Comparison of ENCODE assay signal across 29 cellular contexts in the genomic region with DNA sequence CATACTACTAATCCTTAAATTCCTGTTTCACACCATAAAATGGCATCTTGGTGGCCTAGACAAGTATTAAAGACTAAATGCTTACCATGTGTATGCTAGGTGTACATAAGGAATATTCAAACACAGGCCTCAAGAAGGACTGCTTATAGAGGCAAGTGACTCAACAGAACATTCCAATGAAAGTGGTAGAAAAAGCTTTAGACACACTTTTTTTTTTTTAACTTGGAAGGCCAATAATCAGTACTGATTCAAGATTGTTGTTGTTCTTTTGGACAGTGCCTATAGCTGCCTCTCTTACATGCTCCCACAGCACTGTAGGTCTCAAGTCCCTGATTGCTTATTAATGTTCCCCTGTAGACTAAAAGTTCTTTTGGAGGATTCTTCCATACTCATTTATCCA.
DNase-seq lines count a peak whose midpoint lies in the region; ATAC-seq, FAIRE-seq and TF ChIP-seq lines count a peak whose summit lies in the region.
"Had no signal": no experiment of that assay in that cellular context is flagged by ENCODE, and none has a peak within 500 bp of the region (broad histone marks: within the 10 kb centered on the region; RNA-seq: fewer than 3 reads in every experiment).

No MANE protein-coding gene starts in this region.

- H3K4me1 ChIP-seq in mammary epithelial cell (ENCODE audit: insufficient read depth, low read length) (no peaks in the 10 kb centered on the region), keratinocyte (ENCODE audit: control insufficient read depth, extremely low read depth, insufficient read depth, low read length) (no peaks in the 10 kb centered on the region), BE2C (no peaks in the 10 kb centered on the region)
- H3K4me1 ChIP-seq: BLaER1, right lobe of liver, suprapubic skin, upper lobe of right lung had no signal

- H3K27me3 Mint-ChIP-seq in MCF 10A (ENCODE audit: insufficient read depth, unreplicated experiment) (no peaks in the 10 kb centered on the region), T-cell (no peaks in the 10 kb centered on the region)
- H3K27me3 Mint-ChIP-seq: activated CD4-positive, alpha-beta memory T cell treated with anti-CD3 and anti-CD28 coated beads for 36 hours; activated naive CD4-positive, alpha-beta T cell treated with anti-CD3 and anti-CD28 coated beads, Interleukin-2, amount 50 U/mL, for 24 hours; activated T-helper 17 cell treated with anti-CD3 and anti-CD28 coated beads, Interleukin-2, amount 50 U/mL, for 72 hours had no signal

- ATAC-seq in T-cell (replicated peaks in 1 of 4) (no peak), GM21390 (IDR thresholded peaks at IDR 0.05; ENCODE audit: unreplicated experiment) (no peak)
- ATAC-seq: activated T-helper 17 cell treated with anti-CD3 and anti-CD28 coated beads, Interleukin-2, amount 50 U/mL, for 72 hours; GM23338; right lobe of liver; stimulated activated effector memory CD8-positive, alpha-beta T cell treated with anti-CD3 and anti-CD28 coated beads, Interleukin-12 subunit alpha, Interleukin-12 subunit beta, amount 100 ng/mL, for 72 hours; upper lobe of right lung had no signal

- TF ChIP-seq CTCF in mammary epithelial cell (conservative IDR thresholded peaks at IDR 0.05 in 1 of 2, IDR thresholded peaks at IDR 0.05 in 1 of 2; ENCODE audit: extremely low read depth in 1 of 2, insufficient read depth in 1 of 2, low read depth in 1 of 2, low read length in 2 of 2) (no peak), MCF 10A (IDR thresholded peaks at IDR 0.05; ENCODE audit: unreplicated experiment) (no peak), brain microvascular endothelial cell (IDR thresholded peaks at IDR 0.05; ENCODE audit: low read depth, low read length, missing control alignments) (no peak), keratinocyte (optimal IDR thresholded peaks at IDR 0.05 in 1 of 3, IDR thresholded peaks at IDR 0.05 in 1 of 3, conservative IDR thresholded peaks at IDR 0.05 in 1 of 3; ENCODE audit: extremely low read depth in 1 of 3, insufficient read depth in 2 of 3, low read length in 3 of 3) (no peak), BE2C (IDR thresholded peaks at IDR 0.05; ENCODE audit: low read depth, low read length) (no peak)

- no peaks in the 10 kb centered on the region for H3K9me1 ChIP-seq in keratinocyte (ENCODE audit: control insufficient read depth, extremely low read depth, insufficient read depth, low read length)

- intact Hi-C loops in mammary epithelial cell (cut with micrococcal nuclease): no loop called here
- intact Hi-C loops in MCF 10A (cut with micrococcal nuclease): no loop called here

- H3K36me3 Mint-ChIP-seq in MCF 10A (ENCODE audit: insufficient read depth, unreplicated experiment): peaks cover 5% of the 10 kb centered on the region
- H3K36me3 Mint-ChIP-seq in T-cell: peaks cover 4% of the 10 kb centered on the region
- H3K36me3 Mint-ChIP-seq: activated CD4-positive, alpha-beta memory T cell treated with anti-CD3 and anti-CD28 coated beads for 36 hours had no signal

- H3K4me3 ChIP-seq in mammary epithelial cell (replicated peaks in 1 of 3; ENCODE audit: insufficient read depth in 1 of 3, low read depth in 2 of 3, low read length in 3 of 3): no peak overlapping the region
- no peak overlapping the region for H3K4me3 ChIP-seq in brain microvascular endothelial cell (ENCODE audit: low read depth, low read length)
- H3K4me3 ChIP-seq in keratinocyte (ENCODE audit: control insufficient read depth in 2 of 3, extremely low read depth in 1 of 3, insufficient read depth in 2 of 3, low read depth in 1 of 3, low read length in 3 of 3): no peak overlapping the region
- no peak overlapping the region for H3K4me3 ChIP-seq in BE2C (ENCODE audit: low read depth, low read length)
- H3K4me3 ChIP-seq: BLaER1, GM23338, right lobe of liver, suprapubic skin, upper lobe of right lung had no signal

- H3K36me3 ChIP-seq in mammary epithelial cell (ENCODE audit: insufficient read depth, low read length): no peaks in the 10 kb centered on the region
- H3K36me3 ChIP-seq in brain microvascular endothelial cell (replicated peaks): no peaks in the 10 kb centered on the region
- no peaks in the 10 kb centered on the region for H3K36me3 ChIP-seq in keratinocyte (ENCODE audit: control insufficient read depth in 2 of 2, extremely low read depth in 1 of 2, insufficient read depth in 2 of 2, low read length in 2 of 2)
- H3K36me3 ChIP-seq in BE2C: peaks cover 16% of the 10 kb centered on the region
- H3K36me3 ChIP-seq: BLaER1, suprapubic skin, upper lobe of right lung had no signal

- H3K4me1 Mint-ChIP-seq in MCF 10A (ENCODE audit: insufficient read depth, unreplicated experiment) (no peaks in the 10 kb centered on the region), T-cell (no peaks in the 10 kb centered on the region)
- H3K4me1 Mint-ChIP-seq: activated naive CD4-positive, alpha-beta T cell treated with anti-CD3 and anti-CD28 coated beads, Interleukin-2, amount 50 U/mL, for 24 hours; activated T-helper 17 cell treated with anti-CD3 and anti-CD28 coated beads, Interleukin-2, amount 50 U/mL, for 72 hours; GM23338; nephron progenitor cell; stimulated activated effector memory CD8-positive, alpha-beta T cell treated with anti-CD3 and anti-CD28 coated beads, Interleukin-12 subunit alpha, Interleukin-12 subunit beta, amount 100 ng/mL, for 72 hours had no signal

- H3K4me2 ChIP-seq in mammary epithelial cell (ENCODE audit: insufficient read depth, low read depth, low read length): no peak overlapping the region
- H3K4me2 ChIP-seq in keratinocyte (ENCODE audit: control insufficient read depth, extremely low read depth, insufficient read depth, low read depth, low read length): no peak overlapping the region
- H3K4me2 ChIP-seq: BLaER1, GM23338 had no signal

- H4K20me1 ChIP-seq in mammary epithelial cell (ENCODE audit: insufficient read depth, low read length) (no peaks in the 10 kb centered on the region), keratinocyte (ENCODE audit: control insufficient read depth, extremely low read depth, insufficient read depth, low read length) (no peaks in the 10 kb centered on the region)
- H4K20me1 ChIP-seq: BLaER1 had no signal

- H3K9me3 Mint-ChIP-seq in MCF 10A (ENCODE audit: unreplicated experiment) (no peaks in the 10 kb centered on the region), T-cell (no peaks in the 10 kb centered on the region)
- H3K9me3 Mint-ChIP-seq: activated CD4-positive, alpha-beta memory T cell treated with anti-CD3 and anti-CD28 coated beads for 36 hours; activated naive CD4-positive, alpha-beta T cell treated with anti-CD3 and anti-CD28 coated beads, Interleukin-2, amount 50 U/mL, for 24 hours; activated T-helper 17 cell treated with anti-CD3 and anti-CD28 coated beads, Interleukin-2, amount 50 U/mL, for 72 hours; GM23338; nephron progenitor cell; stimulated activated effector memory CD8-positive, alpha-beta T cell treated with anti-CD3 and anti-CD28 coated beads, Interleukin-12 subunit alpha, Interleukin-12 subunit beta, amount 100 ng/mL, for 72 hours had no signal

- H3K9me3 ChIP-seq in mammary epithelial cell (replicated peaks; ENCODE audit: insufficient read depth, low read length): no peaks in the 10 kb centered on the region
- H3K9me3 ChIP-seq in keratinocyte (ENCODE audit: control insufficient read depth, low read depth, low read length): no peaks in the 10 kb centered on the region
- no peaks in the 10 kb centered on the region for H3K9me3 ChIP-seq in BE2C
- H3K9me3 ChIP-seq: BLaER1, right lobe of liver, suprapubic skin, upper lobe of right lung had no signal

- H3K4me3 Mint-ChIP-seq in MCF 10A (ENCODE audit: unreplicated experiment): no peak overlapping the region
- H3K4me3 Mint-ChIP-seq in T-cell: no peak overlapping the region
- H3K4me3 Mint-ChIP-seq: activated CD4-positive, alpha-beta memory T cell treated with anti-CD3 and anti-CD28 coated beads for 36 hours; activated naive CD4-positive, alpha-beta T cell treated with anti-CD3 and anti-CD28 coated beads, Interleukin-2, amount 50 U/mL, for 24 hours; activated T-helper 17 cell treated with anti-CD3 and anti-CD28 coated beads, Interleukin-2, amount 50 U/mL, for 72 hours; GM23338; nephron progenitor cell; stimulated activated effector memory CD8-positive, alpha-beta T cell treated with anti-CD3 and anti-CD28 coated beads, Interleukin-12 subunit alpha, Interleukin-12 subunit beta, amount 100 ng/mL, for 72 hours had no signal

- DNase-seq in mammary epithelial cell (peak; percentile 2), MCF 10A (ENCODE audit: unreplicated experiment) (no peak), brain microvascular endothelial cell (peak; percentile 11), keratinocyte (ENCODE audit: low read depth, low spot score) (no peak), NCI-H1436 (lab: John Stamatoyannopoulos, UW) (no peak), T-cell (no peak), BE2C (no peak)
- DNase-seq: activated CD4-positive, alpha-beta memory T cell treated with anti-CD3 and anti-CD28 coated beads for 36 hours; aorta; GF-D8; head of caudate nucleus; Kasumi-1; MV-4-11; NCI-H146; NCI-H446 treated with DMSO at 0.1 percent for 48 hours; nephron progenitor cell; right lobe of liver; stimulated activated CD4-positive, alpha-beta T cell treated with anti-CD3 and anti-CD28 coated beads, Interleukin-4, amount 100 ng/mL, for 24 hours; upper lobe of right lung had no signal

- no peak overlapping the region for H2AFZ ChIP-seq in mammary epithelial cell (ENCODE audit: low read depth, low read length)
- no peak overlapping the region for H2AFZ ChIP-seq in keratinocyte (ENCODE audit: control insufficient read depth, low read length)
- H2AFZ ChIP-seq: GM23338 had no signal

- no peaks in the 10 kb centered on the region for H3K79me2 ChIP-seq in mammary epithelial cell (ENCODE audit: insufficient read depth, low read length)
- H3K79me2 ChIP-seq in keratinocyte (ENCODE audit: control insufficient read depth, insufficient read depth, low read length): no peaks in the 10 kb centered on the region

- H3K27ac Mint-ChIP-seq in MCF 10A (ENCODE audit: low read depth, unreplicated experiment): no peak overlapping the region
- H3K27ac Mint-ChIP-seq in T-cell: no peak overlapping the region
- H3K27ac Mint-ChIP-seq: activated CD4-positive, alpha-beta memory T cell treated with anti-CD3 and anti-CD28 coated beads for 36 hours; activated naive CD4-positive, alpha-beta T cell treated with anti-CD3 and anti-CD28 coated beads, Interleukin-2, amount 50 U/mL, for 24 hours; activated T-helper 17 cell treated with anti-CD3 and anti-CD28 coated beads, Interleukin-2, amount 50 U/mL, for 72 hours; GM23338; nephron progenitor cell; stimulated activated effector memory CD8-positive, alpha-beta T cell treated with anti-CD3 and anti-CD28 coated beads, Interleukin-12 subunit alpha, Interleukin-12 subunit beta, amount 100 ng/mL, for 72 hours had no signal

- BruUV-seq in mammary epithelial cell (replicated peaks; lab: Mats Ljungman, UMichigan) (no TSS peak), MCF 10A (replicated peaks; lab: Mats Ljungman, UMichigan) (no TSS peak)

- no peaks in the 10 kb centered on the region for H3K27me3 ChIP-seq in mammary epithelial cell (ENCODE audit: insufficient read depth, low read length)
- H3K27me3 ChIP-seq in brain microvascular endothelial cell (replicated peaks): no peaks in the 10 kb centered on the region
- no peaks in the 10 kb centered on the region for H3K27me3 ChIP-seq in keratinocyte (ENCODE audit: control insufficient read depth, extremely low read depth, insufficient read depth, low read length)
- no peaks in the 10 kb centered on the region for H3K27me3 ChIP-seq in BE2C
- H3K27me3 ChIP-seq: BLaER1, right lobe of liver, suprapubic skin, upper lobe of right lung had no signal

- H3K27ac ChIP-seq in mammary epithelial cell (ENCODE audit: insufficient read depth, low read depth, low read length) (no peak overlapping the region), brain microvascular endothelial cell (no peak overlapping the region), keratinocyte (ENCODE audit: control insufficient read depth, insufficient read depth, low read length) (no peak overlapping the region)
- H3K27ac ChIP-seq: 22Rv1, BLaER1, right lobe of liver, suprapubic skin, upper lobe of right lung had no signal

- dilution Hi-C loops in mammary epithelial cell (cut with HindIII; ENCODE audit: low sequenced_read_pairs): no loop called here
- dilution Hi-C loops in keratinocyte (cut with MboI; ENCODE audit: extremely low pct_ligation_motif_present, low sequenced_read_pairs): no loop called here

- CTCF ChIA-PET in mammary epithelial cell (lab: Charles Lee; ENCODE audit: low non-redundant PET) (no interaction called here), MCF 10A (lab: Yijun Ruan, JAX) (interaction anchor here (1.1 kb wide), 1 partner anchor 9 kb away, joined by 3 read pairs; no protein-coding TSS in a partner anchor), T-cell (lab: Charles Lee) (no interaction called here)

- in situ Hi-C loops in mammary epithelial cell (cut with MboI; ENCODE audit: low sequenced_read_pairs in 2 of 2): no loop called here
- in situ Hi-C loops in brain microvascular endothelial cell (cut with HindIII; ENCODE audit: low pct_ligation_motif_present, low sequenced_read_pairs): no loop called here

- no peak overlapping the region for H3K9ac ChIP-seq in mammary epithelial cell (ENCODE audit: insufficient read depth, low read length)
- no peak overlapping the region for H3K9ac ChIP-seq in keratinocyte (ENCODE audit: control insufficient read depth, extremely low read depth, insufficient read depth, low read length)
- H3K9ac ChIP-seq: BLaER1 had no signal

- peak; percentile 58 for FAIRE-seq in keratinocyte (lab: Jason Lieb, UNC)
- FAIRE-seq: GM18507, TTC549 had no signal

- POLR2A ChIA-PET in MCF 10A (lab: Yijun Ruan, JAX) (no interaction called here), T-cell (lab: Charles Lee) (no interaction called here)

Comparison
In these comparisons a context has a peak if more than half of its experiments do, and no peak if none do; other contexts are left out.
1. DNase-seq: peak in mammary epithelial cell (single experiment) and brain microvascular endothelial cell (single experiment); none in MCF 10A (single experiment), keratinocyte (single experiment), NCI-H1436 (single experiment), T-cell (0 of 34) and BE2C (single experiment).